Comparison of ENCODE assay signal across 24 cellular contexts in genomic region chrX:20571611-20572010, GRCh38.
DNase-seq lines count a peak whose midpoint lies in the region; ATAC-seq, FAIRE-seq and TF ChIP-seq lines count a peak whose summit lies in the region.
"Had no signal": no experiment of that assay in that cellular context is flagged by ENCODE, and none has a peak within 500 bp of the region (broad histone marks: within the 10 kb centered on the region; RNA-seq: fewer than 3 reads in every experiment).

No MANE protein-coding gene starts in this region.

- no peaks in the 10 kb centered on the region for H3K4me1 Mint-ChIP-seq in activated CD4-positive, alpha-beta memory T cell treated with anti-CD3 and anti-CD28 coated beads, Interleukin-2, amount 10 ng/mL, durations not matched to agents 7 days and 5 days
- H3K4me1 Mint-ChIP-seq: brain; CD4-positive, CD25-positive, alpha-beta regulatory T cell had no signal

- POLR2A ChIA-PET in GM12878 (lab: Charles Lee), result no interaction called here
- POLR2A ChIA-PET in activated CD4-positive, alpha-beta memory T cell treated with anti-CD3 and anti-CD28 coated beads, Interleukin-2, amount 10 ng/mL, durations not matched to agents 7 days and 5 days (lab: Charles Lee), result no interaction called here

- in situ Hi-C loops in GM23248 (cut with MboI) (no loop called here), GM12878 (cut with MboI) (no loop called here)

- H3K27ac ChIP-seq in GM23248 (no peak overlapping the region), MM.1S (ENCODE audit: low read length) (no peak overlapping the region), GM12878 (ENCODE audit: control insufficient read depth, insufficient read depth) (no peak overlapping the region), kidney (ENCODE audit: low read depth in 2 of 2, low read length in 2 of 2) (no peak overlapping the region)
- H3K27ac ChIP-seq: psoas muscle, RWPE1, transverse colon had no signal

- no peak overlapping the region for H3K4me3 Mint-ChIP-seq in activated CD4-positive, alpha-beta memory T cell treated with anti-CD3 and anti-CD28 coated beads, Interleukin-2, amount 10 ng/mL, durations not matched to agents 7 days and 5 days
- H3K4me3 Mint-ChIP-seq: activated naive CD8-positive, alpha-beta T cell; activated T-cell treated with anti-CD3 and anti-CD28 coated beads, Interleukin-2, amount 50 U/mL, for 72 hours; brain; CD4-positive, CD25-positive, alpha-beta regulatory T cell; stimulated activated naive CD8-positive, alpha-beta T cell treated with anti-CD3 and anti-CD28 coated beads, Interleukin-15, Interleukin-2, amounts not matched to agents 100 ng/mL and 50 ng/mL, for 24 hours had no signal

- H3K9me2 ChIP-seq in GM23248 (ENCODE audit: insufficient read depth), result no peaks in the 10 kb centered on the region
- no peaks in the 10 kb centered on the region for H3K9me2 ChIP-seq in MM.1S (replicated peaks; ENCODE audit: insufficient read depth, low read length)

- CTCF ChIA-PET in GM12878 (lab: Yijun Ruan, JAX), result interaction anchor here (1.4 to 1.6 kb wide), 2 partner anchors 11 to 42 kb away, joined by 3 read pairs; no protein-coding TSS in a partner anchor
- CTCF ChIA-PET in activated CD4-positive, alpha-beta memory T cell treated with anti-CD3 and anti-CD28 coated beads, Interleukin-2, amount 10 ng/mL, durations not matched to agents 7 days and 5 days (lab: Charles Lee), result no interaction called here

- SMC1A ChIA-PET in GM12878 (lab: Charles Lee; ENCODE audit: uncharacterized antibody, unreplicated experiment), result interaction anchor here (0.7 kb wide), 1 partner anchor 17 kb away, joined by 3 read pairs; no protein-coding TSS in a partner anchor

- no peaks in the 10 kb centered on the region for H3K36me3 ChIP-seq in GM23248 (ENCODE audit: low read depth)
- H3K36me3 ChIP-seq in MM.1S (replicated peaks; ENCODE audit: insufficient read depth, low read length), result no peaks in the 10 kb centered on the region
- no peaks in the 10 kb centered on the region for H3K36me3 ChIP-seq in GM12878 (ENCODE audit: control insufficient read depth in 2 of 2, insufficient read depth in 2 of 2, low read length in 1 of 2)
- no peaks in the 10 kb centered on the region for H3K36me3 ChIP-seq in kidney (ENCODE audit: control insufficient read depth in 1 of 2, insufficient read depth in 2 of 2, low read length in 2 of 2)
- H3K36me3 ChIP-seq: transverse colon had no signal

- H3K4me1 ChIP-seq in GM23248 (ENCODE audit: insufficient read depth) (no peaks in the 10 kb centered on the region), MM.1S (ENCODE audit: low read length) (no peaks in the 10 kb centered on the region), GM12878 (ENCODE audit: control insufficient read depth, insufficient read depth, low read length) (no peaks in the 10 kb centered on the region), kidney (ENCODE audit: control insufficient read depth in 1 of 2, insufficient read depth in 1 of 2, low read depth in 1 of 2, low read length in 2 of 2) (no peaks in the 10 kb centered on the region)
- H3K4me1 ChIP-seq: psoas muscle, transverse colon had no signal

- H3K27ac Mint-ChIP-seq in activated CD4-positive, alpha-beta memory T cell treated with anti-CD3 and anti-CD28 coated beads, Interleukin-2, amount 10 ng/mL, durations not matched to agents 7 days and 5 days, result no peak overlapping the region
- H3K27ac Mint-ChIP-seq: activated naive CD8-positive, alpha-beta T cell; activated T-cell treated with anti-CD3 and anti-CD28 coated beads, Interleukin-2, amount 50 U/mL, for 72 hours; brain; CD4-positive, CD25-positive, alpha-beta regulatory T cell; stimulated activated naive CD8-positive, alpha-beta T cell treated with anti-CD3 and anti-CD28 coated beads, Interleukin-15, Interleukin-2, amounts not matched to agents 100 ng/mL and 50 ng/mL, for 24 hours had no signal

- no peaks in the 10 kb centered on the region for H3K9me3 Mint-ChIP-seq in activated CD4-positive, alpha-beta memory T cell treated with anti-CD3 and anti-CD28 coated beads, Interleukin-2, amount 10 ng/mL, durations not matched to agents 7 days and 5 days
- H3K9me3 Mint-ChIP-seq: brain; CD4-positive, CD25-positive, alpha-beta regulatory T cell; stimulated activated naive CD8-positive, alpha-beta T cell treated with anti-CD3 and anti-CD28 coated beads, Interleukin-15, Interleukin-2, amounts not matched to agents 100 ng/mL and 50 ng/mL, for 24 hours had no signal

- TF ChIP-seq POLR2A in GM12878 (IDR thresholded peaks at IDR 0.05; ENCODE audit: low read depth, low read length), result no peak

- H3K4me2 ChIP-seq in GM23248 (ENCODE audit: unreplicated experiment) (no peak overlapping the region), MM.1S (ENCODE audit: low read depth, low read length) (no peak overlapping the region), GM12878 (ENCODE audit: control insufficient read depth, insufficient read depth) (no peak overlapping the region)

- H3K79me2 ChIP-seq in GM23248 (ENCODE audit: insufficient read depth) (no peaks in the 10 kb centered on the region), MM.1S (ENCODE audit: low read length) (no peaks in the 10 kb centered on the region), GM12878 (ENCODE audit: control insufficient read depth, insufficient read depth, low read length) (no peaks in the 10 kb centered on the region)

- H3K4me3 ChIP-seq in GM23248, result no peak overlapping the region
- no peak overlapping the region for H3K4me3 ChIP-seq in MM.1S (ENCODE audit: low read length)
- H3K4me3 ChIP-seq in GM12878, result no peak overlapping the region
- no peak overlapping the region for H3K4me3 ChIP-seq in kidney (ENCODE audit: low read length in 2 of 2)
- H3K4me3 ChIP-seq: psoas muscle, transverse colon had no signal

- no peak for TF ChIP-seq RAD21 in GM12878 (IDR thresholded peaks at IDR 0.05; ENCODE audit: insufficient read depth, low read depth, low read length)

- DNase-seq in GM23248 (peak; percentile 33), MM.1S (peak; percentile 14), GM12878 (ENCODE audit: low read depth, low spot score) (no peak), kidney (no peak)
- no peak for DNase-seq in activated CD4-positive, alpha-beta memory T cell treated with anti-CD3 and anti-CD28 coated beads, Interleukin-2, amount 10 ng/mL, durations not matched to agents 7 days and 5 days
- no peak for DNase-seq in activated CD4-positive, alpha-beta T cell treated with anti-CD3 and anti-CD28 coated beads for 48 hours
- DNase-seq in stimulated activated CD4-positive, alpha-beta T cell treated with anti-CD3 and anti-CD28 coated beads, Interleukin-15, amount 100 ng/mL, for 24 hours, result no peak
- DNase-seq: activated T-cell treated with anti-CD3 and anti-CD28 coated beads, Interleukin-2, amount 50 U/mL, for 72 hours; CD4-positive, CD25-positive, alpha-beta regulatory T cell; DMS 273 treated with DMSO at 0.1 percent for 48 hours; NCI-H1105 treated with DMSO at 0.1 percent for 48 hours; NCI-H2081 treated with DMSO at 0.1 percent for 48 hours; NCI-H510A; psoas muscle; small intestine; stimulated activated CD4-positive, alpha-beta T cell treated with anti-CD3 and anti-CD28 coated beads, Interleukin-4, amount 100 ng/mL, for 1 hour; T1000; transverse colon had no signal

- H4K20me1 ChIP-seq in GM23248 (ENCODE audit: insufficient read depth) (no peaks in the 10 kb centered on the region), MM.1S (ENCODE audit: insufficient read depth, low read length) (no peaks in the 10 kb centered on the region), GM12878 (ENCODE audit: control insufficient read depth, insufficient read depth) (no peaks in the 10 kb centered on the region; the same call in 1 of the 2 replicates)

- H3K36me3 Mint-ChIP-seq in activated CD4-positive, alpha-beta memory T cell treated with anti-CD3 and anti-CD28 coated beads, Interleukin-2, amount 10 ng/mL, durations not matched to agents 7 days and 5 days (ENCODE audit: low read depth), result no peaks in the 10 kb centered on the region
- H3K36me3 Mint-ChIP-seq: activated naive CD8-positive, alpha-beta T cell; brain; CD4-positive, CD25-positive, alpha-beta regulatory T cell had no signal

- H3K9me3 ChIP-seq in GM23248 (ENCODE audit: low read depth) (no peaks in the 10 kb centered on the region), MM.1S (replicated peaks; ENCODE audit: insufficient read depth, low read length) (no peaks in the 10 kb centered on the region), GM12878 (replicated peaks; ENCODE audit: control insufficient read depth, insufficient read depth, low read length) (no peaks in the 10 kb centered on the region), kidney (ENCODE audit: control insufficient read depth in 1 of 2, low read length in 2 of 2) (no peaks in the 10 kb centered on the region)
- H3K9me3 ChIP-seq: psoas muscle, transverse colon had no signal

- intact Hi-C loops in GM12878 (cut with micrococcal nuclease; ENCODE audit: unreplicated experiment) (no loop called here), kidney (cut with DNase I) (no loop called here)

- TF ChIP-seq CTCF in MM.1S (IDR thresholded peaks at IDR 0.05; ENCODE audit: low read length) (no peak), GM12878 (IDR thresholded peaks at IDR 0.05 in 2 of 3, conservative IDR thresholded peaks at IDR 0.05 in 1 of 3; ENCODE audit: control insufficient read depth in 2 of 3, extremely low read depth in 1 of 3, insufficient read depth in 1 of 3, low read depth in 3 of 3, low read length in 3 of 3) (no peak), kidney (IDR thresholded peaks at IDR 0.05; ENCODE audit: borderline replicate concordance, extremely low read depth, insufficient read depth) (no peak)

- no peaks in the 10 kb centered on the region for H3F3A ChIP-seq in GM23248 (ENCODE audit: insufficient read depth)
- H3F3A ChIP-seq in MM.1S (ENCODE audit: insufficient read depth, low read length), result no peaks in the 10 kb centered on the region

- RAD21 ChIA-PET in GM12878 (lab: Charles Lee; ENCODE audit: unreplicated experiment), result no interaction called here

- no peak for TF ChIP-seq EP300 in GM12878 (IDR thresholded peaks at IDR 0.05; ENCODE audit: borderline replicate concordance in 1 of 2, control insufficient read depth in 1 of 2, low read depth in 2 of 2, low read length in 2 of 2)

- BruUV-seq in GM12878 (replicated peaks; lab: Mats Ljungman, UMichigan), result no TSS peak

- FAIRE-seq in GM12878 (lab: Jason Lieb, UNC) (no peak), kidney (lab: Jason Lieb, UNC) (peak; percentile 15)
- FAIRE-seq: small intestine had no signal

- H3K27me3 ChIP-seq in GM23248 (replicated peaks; ENCODE audit: insufficient read depth), result no peaks in the 10 kb centered on the region
- H3K27me3 ChIP-seq in MM.1S (replicated peaks; ENCODE audit: insufficient read depth, low read length), result peaks cover 18% of the 10 kb centered on the region; the same call in 1 of the 2 replicates
- H3K27me3 ChIP-seq in GM12878 (replicated peaks in 1 of 2; ENCODE audit: control insufficient read depth in 2 of 2, insufficient read depth in 2 of 2, low read length in 1 of 2), result no peaks in the 10 kb centered on the region
- H3K27me3 ChIP-seq: transverse colon had no signal

- H3K9ac ChIP-seq in GM23248 (no peak overlapping the region), MM.1S (ENCODE audit: low read length) (no peak overlapping the region), GM12878 (ENCODE audit: control insufficient read depth, insufficient read depth, low read length) (no peak overlapping the region), kidney (ENCODE audit: low read length in 2 of 2) (no peak overlapping the region)

- no peak overlapping the region for H2AFZ ChIP-seq in GM23248
- no peak overlapping the region for H2AFZ ChIP-seq in MM.1S (ENCODE audit: low read length)
- no peak overlapping the region for H2AFZ ChIP-seq in GM12878 (ENCODE audit: control insufficient read depth, low read depth, low read length)

- 32 to 53% methylated on average over 1 of the region's 1 CpG for WGBS in GM23248 (ENCODE audit: low coverage in 1 of 2, low lambda C conversion rate in 2 of 2, missing lambda C conversion rate in 2 of 2), 2 experiments
- 17% methylated on average over 1 of the region's 1 CpG for WGBS in GM12878 (ENCODE audit: insufficient coverage, insufficient replicate concordance, low lambda C conversion rate, missing lambda C conversion rate)

- no peaks in the 10 kb centered on the region for H3K27me3 Mint-ChIP-seq in activated CD4-positive, alpha-beta memory T cell treated with anti-CD3 and anti-CD28 coated beads, Interleukin-2, amount 10 ng/mL, durations not matched to agents 7 days and 5 days
- H3K27me3 Mint-ChIP-seq: brain; CD4-positive, CD25-positive, alpha-beta regulatory T cell had no signal

- ATAC-seq in GM12878, result no peak
- no peak for ATAC-seq in HG03378 (IDR thresholded peaks at IDR 0.05; ENCODE audit: unreplicated experiment)
- ATAC-seq: activated T-cell treated with anti-CD3 and anti-CD28 coated beads, Interleukin-2, amount 50 U/mL, for 72 hours; left lobe of liver; psoas muscle had no signal

Comparison
In these comparisons a context has a peak if more than half of its experiments do, and no peak if none do; other contexts are left out.
1. DNase-seq: peak in GM23248 (single experiment) and MM.1S (single experiment); none in GM12878 (single experiment), kidney (single experiment), activated CD4-positive, alpha-beta memory T cell treated with anti-CD3 and anti-CD28 coated beads, Interleukin-2, amount 10 ng/mL, durations not matched to agents 7 days and 5 days (single experiment), activated CD4-positive, alpha-beta T cell treated with anti-CD3 and anti-CD28 coated beads for 48 hours (single experiment) and stimulated activated CD4-positive, alpha-beta T cell treated with anti-CD3 and anti-CD28 coated beads, Interleukin-15, amount 100 ng/mL, for 24 hours (single experiment).